Comparison of ENCODE assay signal across 22 cellular contexts in the genomic region with DNA sequence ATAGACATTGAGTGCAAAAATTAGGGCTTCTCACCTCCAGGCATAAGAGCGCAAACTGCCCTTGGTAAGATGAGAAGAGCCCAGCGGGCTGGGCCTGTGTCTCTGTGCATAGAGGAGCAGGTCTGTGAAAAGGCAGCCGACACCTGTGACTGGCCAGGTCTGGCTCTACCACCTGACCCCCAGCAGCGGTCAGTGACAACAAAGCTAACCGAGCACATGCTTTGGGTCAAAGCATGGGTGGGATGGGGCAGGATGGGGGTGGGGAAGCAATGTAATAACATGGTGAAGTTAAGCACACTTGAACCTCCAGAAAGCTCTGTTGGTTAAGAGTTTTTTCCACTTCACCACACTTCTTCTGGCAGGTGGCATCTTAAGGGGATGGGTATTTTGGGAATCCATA.
"Had no signal": no experiment of that assay in that cellular context is flagged by ENCODE, and none has a peak within 500 bp of the region (broad histone marks: within the 10 kb centered on the region; RNA-seq: fewer than 3 reads in every experiment).

No MANE protein-coding gene starts in this region.

- H3K27ac ChIP-seq: brain microvascular endothelial cell, cardiac muscle cell, KMS-11, Peyer's patch had no signal

- H3K4me1 Mint-ChIP-seq: activated CD4-positive, alpha-beta T cell treated with anti-CD3 and anti-CD28 coated beads, Interleukin-2, amount 10 ng/mL, durations not matched to agents 24 days and 14 days; activated naive CD4-positive, alpha-beta T cell treated with anti-CD3 and anti-CD28 coated beads, Interleukin-2, amount 10 ng/mL, durations not matched to agents 7 days and 5 days; activated naive CD8-positive, alpha-beta T cell treated with anti-CD3 and anti-CD28 coated beads for 36 hours had no signal

- H3K4me3 Mint-ChIP-seq: activated B cell treated with CpG ODN at 0.5 μM for 24 hours; activated CD4-positive, alpha-beta memory T cell treated with anti-CD3 and anti-CD28 coated beads for 36 hours; activated CD4-positive, alpha-beta T cell treated with anti-CD3 and anti-CD28 coated beads, Interleukin-2, amount 10 ng/mL, durations not matched to agents 24 days and 14 days; activated naive CD4-positive, alpha-beta T cell treated with anti-CD3 and anti-CD28 coated beads, Interleukin-2, amount 10 ng/mL, durations not matched to agents 7 days and 5 days; activated naive CD8-positive, alpha-beta T cell treated with anti-CD3 and anti-CD28 coated beads for 36 hours; activated T-cell treated with anti-CD3 and anti-CD28 coated beads, Interleukin-2, amount 50 U/mL, for 72 hours; T-helper 17 cell had no signal

- H3K4me1 ChIP-seq: Peyer's patch had no signal

- H3K4me3 ChIP-seq: cardiac muscle cell, Peyer's patch had no signal

- H3K27me3 ChIP-seq: brain microvascular endothelial cell, cardiac muscle cell, Peyer's patch had no signal

- ATAC-seq: activated T-cell treated with anti-CD3 and anti-CD28 coated beads, Interleukin-2, amount 50 U/mL, for 72 hours; T-helper 17 cell had no signal

- H3K9me3 ChIP-seq: Peyer's patch had no signal

- H3K27ac Mint-ChIP-seq: activated B cell treated with CpG ODN at 0.5 μM for 24 hours; activated CD4-positive, alpha-beta memory T cell treated with anti-CD3 and anti-CD28 coated beads for 36 hours; activated CD4-positive, alpha-beta T cell treated with anti-CD3 and anti-CD28 coated beads, Interleukin-2, amount 10 ng/mL, durations not matched to agents 24 days and 14 days; activated naive CD4-positive, alpha-beta T cell treated with anti-CD3 and anti-CD28 coated beads, Interleukin-2, amount 10 ng/mL, durations not matched to agents 7 days and 5 days; activated naive CD8-positive, alpha-beta T cell treated with anti-CD3 and anti-CD28 coated beads for 36 hours; activated T-cell treated with anti-CD3 and anti-CD28 coated beads, Interleukin-2, amount 50 U/mL, for 72 hours; activated T-helper 2 cell treated with anti-CD3 and anti-CD28 coated beads, Interferon-gamma antibody, Interleukin-2, Interleukin-4, amounts not matched to agents 10 μg/mL and 5 μg/mL and 100 μg/mL, durations not matched to agents 14 hours and 24 hours and 36 hours; T-helper 17 cell had no signal

- H3K36me3 ChIP-seq: brain microvascular endothelial cell, cardiac muscle cell, Peyer's patch had no signal

- H3K9me3 Mint-ChIP-seq: activated B cell treated with CpG ODN at 0.5 μM for 24 hours; activated CD4-positive, alpha-beta memory T cell treated with anti-CD3 and anti-CD28 coated beads for 36 hours; activated CD4-positive, alpha-beta T cell treated with anti-CD3 and anti-CD28 coated beads, Interleukin-2, amount 10 ng/mL, durations not matched to agents 24 days and 14 days; activated naive CD4-positive, alpha-beta T cell treated with anti-CD3 and anti-CD28 coated beads, Interleukin-2, amount 10 ng/mL, durations not matched to agents 7 days and 5 days; activated naive CD8-positive, alpha-beta T cell treated with anti-CD3 and anti-CD28 coated beads for 36 hours; activated T-cell treated with anti-CD3 and anti-CD28 coated beads, Interleukin-2, amount 50 U/mL, for 72 hours; activated T-helper 2 cell treated with anti-CD3 and anti-CD28 coated beads, Interferon-gamma antibody, Interleukin-2, Interleukin-4, amounts not matched to agents 10 μg/mL and 5 μg/mL and 100 μg/mL, durations not matched to agents 14 hours and 24 hours and 36 hours had no signal

- H3K36me3 Mint-ChIP-seq: activated CD4-positive, alpha-beta memory T cell treated with anti-CD3 and anti-CD28 coated beads for 36 hours; activated naive CD4-positive, alpha-beta T cell treated with anti-CD3 and anti-CD28 coated beads, Interleukin-2, amount 10 ng/mL, durations not matched to agents 7 days and 5 days; activated naive CD8-positive, alpha-beta T cell treated with anti-CD3 and anti-CD28 coated beads for 36 hours had no signal

- DNase-seq: activated B cell treated with CpG ODN at 0.5 μM for 24 hours; activated CD4-positive, alpha-beta memory T cell treated with anti-CD3 and anti-CD28 coated beads for 36 hours; activated CD4-positive, alpha-beta T cell treated with anti-CD3 and anti-CD28 coated beads for 1 hour; activated CD4-positive, alpha-beta T cell treated with anti-CD3 and anti-CD28 coated beads, Interleukin-2, amount 10 ng/mL, durations not matched to agents 24 days and 14 days; activated gamma-delta T cell treated with Interleukin-2 at 50 U/mL for 16 hours; activated naive CD4-positive, alpha-beta T cell treated with anti-CD3 and anti-CD28 coated beads, Interleukin-2, amount 10 ng/mL, durations not matched to agents 7 days and 5 days; activated naive CD8-positive, alpha-beta T cell treated with anti-CD3 and anti-CD28 coated beads for 36 hours; activated T-cell treated with anti-CD3 and anti-CD28 coated beads, Interleukin-2, amount 50 U/mL, for 72 hours; brain microvascular endothelial cell; NCI-H1105; NCI-H1436; NCI-H1694 treated with DMSO at 0.1 percent for 48 hours; NCI-H2029 treated with DMSO at 0.1 percent for 48 hours; NCI-H446; NCI-H524; Peyer's patch; SHP77 treated with DMSO at 0.1 percent for 48 hours; T-helper 17 cell; T-helper 9 cell had no signal

- H3K27me3 Mint-ChIP-seq: activated B cell treated with CpG ODN at 0.5 μM for 24 hours; activated naive CD8-positive, alpha-beta T cell treated with anti-CD3 and anti-CD28 coated beads for 36 hours; T-helper 17 cell had no signal
